20 cellular contexts compared by ENCODE assay signal in the genomic region with DNA sequence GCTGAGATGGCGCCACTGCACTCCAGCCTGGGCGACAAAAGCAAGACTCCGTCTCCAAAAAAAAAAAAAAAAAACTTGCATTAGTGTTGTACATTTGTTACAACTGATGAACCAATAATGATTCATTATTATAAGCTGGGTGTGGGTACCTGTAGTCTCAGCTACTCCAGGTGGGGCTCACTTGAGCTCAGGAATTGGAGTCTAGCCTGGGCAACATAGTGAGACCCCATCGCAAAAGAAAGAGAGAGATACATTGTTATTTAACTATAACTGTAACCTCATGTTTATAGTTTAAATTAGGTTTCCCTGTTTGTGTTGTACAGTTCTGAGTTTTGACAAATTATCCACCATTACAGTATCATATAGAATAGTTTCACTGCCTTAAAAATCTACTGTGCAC. TPM values are rescaled to one million over a fixed set of nuclear protein-coding genes. Genes with fewer than 3 reads are reported as not detected.
DNase-seq lines count a peak whose midpoint lies in the region; ATAC-seq, FAIRE-seq and TF ChIP-seq lines count a peak whose summit lies in the region.
"Had no signal": no experiment of that assay in that cellular context is flagged by ENCODE, and none has a peak within 500 bp of the region (broad histone marks: within the 10 kb centered on the region; RNA-seq: fewer than 3 reads in every experiment).

No MANE protein-coding gene starts in this region.

- WGBS in K562 (ENCODE audit: insufficient coverage, low coverage, missing lambda C conversion rate): 97% methylated on average over 4 of the region's 4 CpGs

- no peaks in the 10 kb centered on the region for H3K9me1 ChIP-seq in K562 (ENCODE audit: control insufficient read depth, insufficient read depth, low read length)

- in situ Hi-C loops in K562 (cut with MboI): no loop called here

- H3K27ac Mint-ChIP-seq in natural killer cell (peak overlapping the region; percentile 6 to 11), immature natural killer cell (peak overlapping the region in 4 of 6 donors; percentile 19 to 68 (median 32))
- no peak overlapping the region for H3K27ac Mint-ChIP-seq in natural killer cell treated with Interleukin-12 subunit alpha and Interleukin-12 subunit beta and Interleukin-15 and Interleukin-18, amount 100 ng/mL, for 72 hours

- no peaks in the 10 kb centered on the region for H3K4me1 ChIP-seq in K562 (replicated peaks in 1 of 2; ENCODE audit: control insufficient read depth in 2 of 2, insufficient read depth in 2 of 2, low read length in 2 of 2)

- H3K27me3 Mint-ChIP-seq in natural killer cell (ENCODE audit: low read depth in 2 of 2) (no peaks in the 10 kb centered on the region), immature natural killer cell (ENCODE audit: low read depth in 3 of 3) (no peaks in the 10 kb centered on the region)
- H3K27me3 Mint-ChIP-seq in natural killer cell treated with Interleukin-12 subunit alpha and Interleukin-12 subunit beta and Interleukin-15 and Interleukin-18, amount 100 ng/mL, for 72 hours: no peaks in the 10 kb centered on the region
- H3K27me3 Mint-ChIP-seq: CD4-positive, alpha-beta T cell had no signal

- H2AFZ ChIP-seq in K562 (ENCODE audit: low read depth, low read length): no peak overlapping the region

- H3K4me3 ChIP-seq in K562: no peak overlapping the region

- TF ChIP-seq RAD21 in K562 (CRISPR knock-in tag; conservative IDR thresholded peaks at IDR 0.05 in 1 of 2, IDR thresholded peaks at IDR 0.05 in 1 of 2): no peak

- no peak overlapping the region for H3K9ac ChIP-seq in K562 (ENCODE audit: insufficient read depth in 1 of 2, low read depth in 2 of 2, low read length in 2 of 2)

- ATAC-seq in natural killer cell (no peak), K562 (no peak)
- ATAC-seq in natural killer cell treated with Interleukin-12 subunit alpha and Interleukin-12 subunit beta and Interleukin-15 and Interleukin-18, amount 100 ng/mL, for 72 hours: no peak
- ATAC-seq: HCT116 had no signal

- intact Hi-C loops in natural killer cell (cut with micrococcal nuclease) (no loop called here), K562 (cut with micrococcal nuclease) (no loop called here)

- no peak for TF ChIP-seq EP300 in K562 (IDR thresholded peaks at IDR 0.05; ENCODE audit: low read length)

- H3K9me3 ChIP-seq in K562 (replicated peaks; ENCODE audit: control insufficient read depth, insufficient read depth, low read depth, low read length): no peaks in the 10 kb centered on the region
- H3K9me3 ChIP-seq: BE2C had no signal

- H3K4me3 Mint-ChIP-seq in natural killer cell: no peak overlapping the region
- no peak overlapping the region for H3K4me3 Mint-ChIP-seq in natural killer cell treated with Interleukin-12 subunit alpha and Interleukin-12 subunit beta and Interleukin-15 and Interleukin-18, amount 100 ng/mL, for 72 hours
- no peak overlapping the region for H3K4me3 Mint-ChIP-seq in immature natural killer cell
- H3K4me3 Mint-ChIP-seq: CD4-positive, alpha-beta T cell had no signal

- TF ChIP-seq CTCF in natural killer cell (IDR thresholded peaks at IDR 0.05) (no peak), K562 (IDR thresholded peaks at IDR 0.05 in 2 of 3, conservative IDR thresholded peaks at IDR 0.05 in 1 of 3; ENCODE audit: insufficient read depth in 2 of 3, low read depth in 1 of 3, low read length in 3 of 3) (no peak), GM10266 (IDR thresholded peaks at IDR 0.05; ENCODE audit: control insufficient read depth, insufficient read depth, low read depth, missing control alignments) (no peak)

- H3K27me3 ChIP-seq in K562 (ENCODE audit: control insufficient read depth in 2 of 2, insufficient read depth in 2 of 2, low read length in 2 of 2): no peaks in the 10 kb centered on the region
- H3K27me3 ChIP-seq: BE2C had no signal

- no peaks in the 10 kb centered on the region for H3K36me3 Mint-ChIP-seq in natural killer cell
- H3K36me3 Mint-ChIP-seq in natural killer cell treated with Interleukin-12 subunit alpha and Interleukin-12 subunit beta and Interleukin-15 and Interleukin-18, amount 100 ng/mL, for 72 hours: no peaks in the 10 kb centered on the region
- peaks cover 0 to 4% (median 0%) of the 10 kb centered on the region in 3 donors for H3K36me3 Mint-ChIP-seq in immature natural killer cell

- H3K4me2 ChIP-seq in K562 (ENCODE audit: insufficient read depth, low read length): no peak overlapping the region

- peaks cover 40 to 46% of the 10 kb centered on the region in 2 donors for H3K4me1 Mint-ChIP-seq in natural killer cell
- H3K4me1 Mint-ChIP-seq in natural killer cell treated with Interleukin-12 subunit alpha and Interleukin-12 subunit beta and Interleukin-15 and Interleukin-18, amount 100 ng/mL, for 72 hours (ENCODE audit: low read depth in 2 of 2): peaks cover 20 to 38% of the 10 kb centered on the region in 2 donors
- H3K4me1 Mint-ChIP-seq in immature natural killer cell: peaks cover 26 to 47% of the 10 kb centered on the region in 2 donors

- TF ChIP-seq POLR2A in K562 (conservative IDR thresholded peaks at IDR 0.05): no peak

- H4K20me1 ChIP-seq in K562 (replicated peaks; ENCODE audit: control insufficient read depth, insufficient read depth, low read length): no peaks in the 10 kb centered on the region; the same call in 1 of the 2 replicates

- H3K79me2 ChIP-seq in K562 (ENCODE audit: control insufficient read depth, insufficient read depth, low read length): peaks cover 58% of the 10 kb centered on the region

- POLR2A ChIA-PET in K562 (lab: Yijun Ruan, JAX): interaction anchor here (0.9 kb wide), 1 partner anchor 10 kb away, joined by 3 read pairs; no protein-coding TSS in a partner anchor

- CTCF ChIA-PET in K562 (lab: Yijun Ruan, JAX; ENCODE audit: low intra/inter-chr PET ratio): no interaction called here

- no TSS peak for BruUV-seq in K562 (replicated peaks; lab: Mats Ljungman, UMichigan)

- H3K9me3 Mint-ChIP-seq in natural killer cell: no peaks in the 10 kb centered on the region
- H3K9me3 Mint-ChIP-seq in natural killer cell treated with Interleukin-12 subunit alpha and Interleukin-12 subunit beta and Interleukin-15 and Interleukin-18, amount 100 ng/mL, for 72 hours: no peaks in the 10 kb centered on the region
- H3K9me3 Mint-ChIP-seq in immature natural killer cell: no peaks in the 10 kb centered on the region
- H3K9me3 Mint-ChIP-seq: CD4-positive, alpha-beta T cell had no signal

- no peak for FAIRE-seq in K562 (lab: Jason Lieb, UNC)
- FAIRE-seq: A204.1, G401.6, H1 had no signal

- H3K27ac ChIP-seq in K562 (ENCODE audit: extremely low read depth, low read depth, low read length): no peak overlapping the region

- DNase-seq in natural killer cell: no peak
- DNase-seq in natural killer cell treated with Interleukin-12 subunit alpha and Interleukin-12 subunit beta and Interleukin-15 and Interleukin-18, amount 100 ng/mL, for 72 hours (ENCODE audit: low spot score): no peak
- no peak for DNase-seq in K562 (ENCODE audit: extremely low read depth in 1 of 4, low spot score in 3 of 4)
- no peak for DNase-seq in immature natural killer cell
- DNase-seq in DMS79 (lab: John Stamatoyannopoulos, UW): no peak
- no peak for DNase-seq in DMS53 treated with DMSO at 0.1 percent for 48 hours (lab: John Stamatoyannopoulos, UW; ENCODE audit: unreplicated experiment)
- no peak for DNase-seq in activated CD4-positive, CD25-positive, alpha-beta regulatory T cell treated with anti-CD3 and anti-CD28 coated beads, Interleukin-2, amount 50 U/mL, for 72 hours
- no peak for DNase-seq in GM10266 (ENCODE audit: extremely low spot score)
- DNase-seq: CD4-positive, alpha-beta T cell; Kasumi-1; NCI-H1417; NCI-H1694 treated with DMSO at 0.1 percent for 48 hours; NCI-H446 treated with DMSO at 0.1 percent for 48 hours; NCI-H526 treated with DMSO at 0.1 percent for 48 hours; Right ventricle myocardium superior had no signal

- 0 out of 3 replicates have a peak, but pooled peaks cover 4% of the 10 kb centered on the region for H3K36me3 ChIP-seq in K562 (ENCODE audit: control insufficient read depth, insufficient read depth, low read length)

TF ChIP-seq in K562, 482 proteins besides CTCF, POLR2A, EP300 and RAD21:
- TF ChIP-seq ZNF121 (CRISPR knock-in tag; conservative IDR thresholded peaks at IDR 0.05) (peak; percentile 60), L3MBTL2 (IDR thresholded peaks at IDR 0.05) (no peak)

RNA-seq across cellular contexts. Expression of gene KDM2A, which starts 38.6 kb away (rescaled TPM):
- total RNA-seq in natural killer cell (100 to 1,000 TPM; 268 to 312 (median 283) TPM), K562 (2014; rRNA removed) (19.0 and 21.3 TPM in 2 replicates), K562 (2014; rRNA removed; fragmentation: Illumina TruSeq; extraction: Trizol) (22.3 and 23.4 TPM in 2 replicates), K562 (2015; rRNA removed; fragmentation: Illumina TruSeq; extraction: Trizol) (26.4 and 27.1 TPM in 2 replicates), K562 (2021) (37.9 and 39.3 TPM in 2 replicates)
- total RNA-seq in natural killer cell treated with Interleukin-12 subunit alpha and Interleukin-12 subunit beta and Interleukin-15 and Interleukin-18, amount 100 ng/mL, for 72 hours: 100 to 1,000 TPM; 151 to 178 TPM
- total RNA-seq in K562 (2011; cell fraction: chromatin; rRNA removed; ENCODE audit: low replicate concordance): 208 and 244 TPM in 2 replicates
- 95.6 and 101 TPM in 2 replicates for total RNA-seq in K562 (2011; cell fraction: nucleolus; rRNA removed)
- total RNA-seq in K562 (2011; cell fraction: nucleoplasm; rRNA removed): 128 and 146 TPM in 2 replicates
- polyA plus RNA-seq in K562 (2011; rRNA removed) (19.0 and 30.7 TPM in 2 replicates), K562 (2014; fragmentation: Illumina TruSeq; extraction: Trizol) (35.1 and 37.7 TPM in 2 replicates), K562 (2014; fragmentation: Nextera tagmentation; extraction: Ambion mirVana) (1 to 10 TPM; 5.0 to 7.2 TPM), K562 (2014; rRNA removed) (19.8 and 21.3 TPM in 2 replicates), immature natural killer cell (10 to 100 TPM in 1 of 3 donors, 1 to 10 TPM in 2; 3.8 to 16.6 (median 6.8) TPM)
- 23.8 and 26.0 TPM in 2 replicates for polyA plus RNA-seq in K562 (2011; cell fraction: cytosol; rRNA removed)
- 71.8 and 106 TPM in 2 replicates for polyA plus RNA-seq in K562 (2011; cell fraction: nucleus; rRNA removed)
- polyA plus RNA-seq in K562 (2012): 25.1 and 26.1 TPM in 2 replicates
- polyA minus RNA-seq in K562 (2011; rRNA and poly(A)+ RNA removed): 65.3 and 71.5 TPM in 2 replicates
- polyA minus RNA-seq in K562 (2011; cell fraction: cytosol; rRNA and poly(A)+ RNA removed): 31.0 and 35.6 TPM in 2 replicates
- polyA minus RNA-seq in K562 (2011; cell fraction: nucleus; rRNA and poly(A)+ RNA removed): 38.8 and 59.3 TPM in 2 replicates

Comparison
In these comparisons a context has a peak if more than half of its experiments do, and no peak if none do; other contexts are left out.
1. H3K27ac Mint-ChIP-seq: peak in natural killer cell (2 of 2) and immature natural killer cell (4 of 6); none in natural killer cell treated with Interleukin-12 subunit alpha and Interleukin-12 subunit beta and Interleukin-15 and Interleukin-18, amount 100 ng/mL, for 72 hours (0 of 2).